Comparison of ENCODE assay signal across 24 cellular contexts in the genomic region with DNA sequence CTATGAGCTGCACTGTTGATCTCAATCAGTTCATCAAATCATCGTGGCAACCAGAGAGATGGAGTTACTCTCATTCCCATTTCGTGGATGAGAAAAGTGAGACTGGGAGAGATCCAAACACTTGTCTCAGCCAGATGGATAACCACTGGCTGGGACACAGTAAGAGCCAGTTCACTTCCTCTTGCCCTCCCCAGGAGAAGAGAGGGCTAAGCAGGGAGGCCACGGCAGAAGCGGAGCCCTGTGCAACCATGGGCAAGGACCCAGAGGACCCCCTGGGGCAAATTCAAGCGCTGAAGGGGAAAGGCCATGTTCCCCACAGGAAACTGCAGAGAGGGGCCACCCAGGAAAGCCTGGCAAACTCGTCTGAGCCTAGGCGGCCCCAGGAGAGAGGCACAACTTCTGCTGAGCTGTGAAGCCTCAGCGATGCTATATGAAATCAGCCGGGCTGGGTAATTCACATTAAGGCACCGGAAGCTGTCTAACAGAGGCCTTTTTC.
"Had no signal": no experiment of that assay in that cellular context is flagged by ENCODE, and none has a peak within 500 bp of the region (broad histone marks: within the 10 kb centered on the region; RNA-seq: fewer than 3 reads in every experiment).

No MANE protein-coding gene starts in this region.

- H3K36me3 ChIP-seq: breast epithelium, MG63 had no signal

- DNase-seq: activated B cell treated with CpG ODN at 0.5 μM for 24 hours; activated CD4-positive, alpha-beta T cell treated with anti-CD3 and anti-CD28 coated beads for 1 hour; activated CD4-positive, alpha-beta T cell treated with anti-CD3 and anti-CD28 coated beads, Interleukin-2, amount 10 ng/mL, durations not matched to agents 24 days and 14 days; activated CD4-positive, alpha-beta T cell treated with anti-CD3 and anti-CD28 coated beads, Interleukin-2, amount 50 U/mL, for 48 hours; activated CD8-positive, alpha-beta memory T cell treated with anti-CD3 and anti-CD28 coated beads, Interleukin-2, amount 10 ng/mL, durations not matched to agents 7 days and 5 days; activated effector memory CD4-positive, alpha-beta T cell treated with anti-CD3 and anti-CD28 coated beads, Interleukin-2, amount 50 U/mL, for 16 hours; activated naive CD4-positive, alpha-beta T cell treated with Interleukin-2 at 50 U/mL for 16 hours; activated T-cell treated with anti-CD3 and anti-CD28 coated beads, Interleukin-2, amount 50 U/mL, for 24 hours; amygdala; caudate nucleus; cortex of kidney; MG63; MV-4-11; NCI-H1105; NCI-H1436; NCI-H187; NCI-H2081; NCI-H510A treated with DMSO at 0.1 percent for 48 hours; PC-3; SHP77; T-helper 17 cell; T-helper 9 cell had no signal

- H3K27ac ChIP-seq: breast epithelium had no signal

- ATAC-seq: activated CD8-positive, alpha-beta memory T cell treated with anti-CD3 and anti-CD28 coated beads, Interleukin-2, amount 10 ng/mL, durations not matched to agents 7 days and 5 days; T-helper 17 cell had no signal

- H3K4me3 ChIP-seq: breast epithelium, MG63 had no signal

- H3K9me3 ChIP-seq: breast epithelium had no signal

- H3K27me3 ChIP-seq: breast epithelium, MG63 had no signal

- H3K4me1 ChIP-seq: breast epithelium had no signal

- FAIRE-seq: RCC 7860 had no signal
